Comparison of ENCODE assay signal across 25 cellular contexts in genomic region chr20:46304361-46304760, GRCh38. TPM values are rescaled to one million over a fixed set of nuclear protein-coding genes. Genes with fewer than 3 reads are reported as not detected.
DNase-seq lines count a peak whose midpoint lies in the region; ATAC-seq and TF ChIP-seq lines count a peak whose summit lies in the region.
"Had no signal": no experiment of that assay in that cellular context is flagged by ENCODE, and none has a peak within 500 bp of the region (broad histone marks: within the 10 kb centered on the region; RNA-seq: fewer than 3 reads in every experiment).

No MANE protein-coding gene starts in this region.

- H3K4me3 ChIP-seq in HEK293 (ENCODE audit: low read depth, low read length), result no peak overlapping the region
- H3K4me3 ChIP-seq in PC-3 (ENCODE audit: low read length), result no peak overlapping the region
- no peak overlapping the region for H3K4me3 ChIP-seq in ascending aorta
- H3K4me3 ChIP-seq: A549; BLaER1 treated with 17β-estradiol and CSF1 and Interleukin-3, amounts not matched to agents 10 nM and 100 nM had no signal

- DNase-seq in AG08396 (ENCODE audit: low spot score) (peak; percentile 70), PC-3 (peak; percentile 43), iris pigment epithelial cell (ENCODE audit: low read depth) (peak; percentile 8), NCI-H1105 treated with DMSO at 0.1 percent for 48 hours (lab: John Stamatoyannopoulos, UW) (no peak), ascending aorta (ENCODE audit: low spot score in 2 of 2) (no peak)
- no peak for DNase-seq in activated naive CD4-positive, alpha-beta T cell treated with Interleukin-2 at 50 U/mL for 16 hours
- DNase-seq: Calu3; CD8-positive, alpha-beta T cell; GOT3; Kasumi-1; NCI-H1105; NCI-H1694 treated with DMSO at 0.1 percent for 48 hours; NCI-H2107; NCI-H2227 treated with DMSO at 0.1 percent for 48 hours; NCI-H510A treated with DMSO at 0.1 percent for 48 hours; NCI-H774; SHP77 treated with DMSO at 0.1 percent for 48 hours; T-cell had no signal

- no peaks in the 10 kb centered on the region for H3K36me3 ChIP-seq in HEK293 (ENCODE audit: control insufficient read depth in 2 of 2, insufficient read depth in 1 of 2, low read length in 2 of 2)
- no peaks in the 10 kb centered on the region for H3K36me3 ChIP-seq in PC-3 (ENCODE audit: low read depth, low read length)
- H3K36me3 ChIP-seq in ascending aorta, result no peaks in the 10 kb centered on the region
- H3K36me3 ChIP-seq: BLaER1 treated with 17β-estradiol and CSF1 and Interleukin-3, amounts not matched to agents 10 nM and 100 nM had no signal

- no peak overlapping the region for H2AFZ ChIP-seq in PC-3 (ENCODE audit: low read length)

- H3K9ac ChIP-seq in PC-3 (ENCODE audit: low read length), result no peak overlapping the region
- H3K9ac ChIP-seq: BLaER1 treated with 17β-estradiol and CSF1 and Interleukin-3, amounts not matched to agents 10 nM and 100 nM had no signal

- no peaks in the 10 kb centered on the region for H4K20me1 ChIP-seq in PC-3 (ENCODE audit: low read length)

- BruUV-seq in PC-3 (replicated peaks; lab: Mats Ljungman, UMichigan), result no TSS peak

- TF ChIP-seq CTCF in HEK293 (tag by site-specific recombination; IDR thresholded peaks at IDR 0.05) (no peak), PC-3 (conservative IDR thresholded peaks at IDR 0.05; ENCODE audit: low read depth, low read length) (no peak), ascending aorta (IDR thresholded peaks at IDR 0.05) (no peak)

- H3K79me2 ChIP-seq in PC-3 (ENCODE audit: low read length), result no peaks in the 10 kb centered on the region

- H3K27me3 ChIP-seq in PC-3 (ENCODE audit: low read length) (peaks cover 61% of the 10 kb centered on the region), ascending aorta (peaks cover 7% of the 10 kb centered on the region)

- ATAC-seq in PC-3, result peak; percentile 16; the same call in 1 of the 2 replicates
- no peak for ATAC-seq in HG03432 (IDR thresholded peaks at IDR 0.05; ENCODE audit: unreplicated experiment)
- ATAC-seq: A549; CD8-positive, alpha-beta T cell; SK-N-SH treated with all-trans-retinoic acid at 6 μM for 48 hours; T-cell had no signal

- H3K4me1 ChIP-seq in HEK293 (ENCODE audit: control insufficient read depth, insufficient read depth, low read length), result peaks cover 3% of the 10 kb centered on the region; the same call in 1 of the 2 replicates
- H3K4me1 ChIP-seq in PC-3 (ENCODE audit: insufficient read depth, low read length), result no peaks in the 10 kb centered on the region
- peaks cover 6% of the 10 kb centered on the region in 2 donors for H3K4me1 ChIP-seq in ascending aorta
- H3K4me1 ChIP-seq: A549 had no signal

- no peaks in the 10 kb centered on the region for H3K9me2 ChIP-seq in PC-3 (replicated peaks; ENCODE audit: low read length)

- H3K4me2 ChIP-seq in PC-3 (ENCODE audit: low read length), result no peak overlapping the region
- H3K4me2 ChIP-seq: A549; BLaER1 treated with 17β-estradiol and CSF1 and Interleukin-3, amounts not matched to agents 10 nM and 100 nM had no signal

- no peaks in the 10 kb centered on the region for H3F3A ChIP-seq in PC-3 (ENCODE audit: low read length, unreplicated experiment)

- POLR2A ChIA-PET in HEK293 (lab: Yijun Ruan, JAX) (no interaction called here), PC-3 (lab: Charles Lee; ENCODE audit: unreplicated experiment) (interaction anchor here (0.6 kb wide), 1 partner anchor 69 kb away, joined by 3 read pairs; no protein-coding TSS in a partner anchor)

- H3K9me3 ChIP-seq in HEK293 (ENCODE audit: control insufficient read depth, insufficient read depth, low read depth, low read length), result no peaks in the 10 kb centered on the region
- no peaks in the 10 kb centered on the region for H3K9me3 ChIP-seq in PC-3 (ENCODE audit: low read length)
- H3K9me3 ChIP-seq in ascending aorta, result no peaks in the 10 kb centered on the region
- H3K9me3 ChIP-seq: A549; BLaER1 treated with 17β-estradiol and CSF1 and Interleukin-3, amounts not matched to agents 10 nM and 100 nM had no signal

- intact Hi-C loops in PC-3 (cut with micrococcal nuclease), result no loop called here
- intact Hi-C loops in ascending aorta (cut with DNase I), result no loop called here

- CTCF ChIA-PET in HEK293 (lab: Yijun Ruan, JAX), result interaction anchor here (0.7 to 4.1 kb wide), 5 partner anchors 45 to 207 kb away, joined by 3 to 31 read pairs (median 3); no protein-coding TSS in a partner anchor
- CTCF ChIA-PET in PC-3 (lab: Charles Lee), result interaction anchor here (0.5 kb wide), 1 partner anchor 122 kb away, joined by 3 read pairs; no protein-coding TSS in a partner anchor

- H3K27ac ChIP-seq in HEK293 (ENCODE audit: extremely low read depth, low read depth, low read length) (no peak overlapping the region), PC-3 (ENCODE audit: low read length) (no peak overlapping the region), ascending aorta (no peak overlapping the region)
- H3K27ac ChIP-seq: A549; BLaER1 treated with 17β-estradiol and CSF1 and Interleukin-3, amounts not matched to agents 10 nM and 100 nM had no signal

TF ChIP-seq in HEK293, 187 proteins besides CTCF, POLR2A, EP300 and RAD21:
- TF ChIP-seq ZNF571 (tag by site-specific recombination; IDR thresholded peaks at IDR 0.05) (no peak), ZNF433 (tag by site-specific recombination; IDR thresholded peaks at IDR 0.05; ENCODE audit: low read depth) (no peak), ZBTB7A (tag by site-specific recombination; IDR thresholded peaks at IDR 0.05; ENCODE audit: low read depth) (no peak), REPIN1 (tag by site-specific recombination; IDR thresholded peaks at IDR 0.05; ENCODE audit: low read depth) (no peak), ZNF514 (tag by site-specific recombination; IDR thresholded peaks at IDR 0.05) (no peak), SCRT2 (tag by site-specific recombination; IDR thresholded peaks at IDR 0.05) (0 out of 2 replicates have a peak, but pooled peaks have one; percentile 21)
TF ChIP-seq in HEK293: peak in this region for 1.

RNA-seq across cellular contexts. Expression of gene CDH22, which starts 3.9 kb away (rescaled TPM):
- total RNA-seq in PC-3 (2014; rRNA removed) (not detected in 2 replicates), ascending aorta (not detected)
- total RNA-seq: Calu3; CD8-positive, alpha-beta T cell; OCI-LY7; RPMI7951; T-cell had no signal

Comparison
In these comparisons a context has a peak if more than half of its experiments do, and no peak if none do; other contexts are left out.
1. DNase-seq: peak in AG08396 (single experiment), PC-3 (single experiment) and iris pigment epithelial cell (single experiment); none in activated naive CD4-positive, alpha-beta T cell treated with Interleukin-2 at 50 U/mL for 16 hours (single experiment), NCI-H1105 treated with DMSO at 0.1 percent for 48 hours (single experiment) and ascending aorta (0 of 2).